ENCODE assay signal across 9 cellular contexts in genomic region chr2:38037757-38038615, GRCh38. TPM values are rescaled to one million over a fixed set of nuclear protein-coding genes. Genes with fewer than 3 reads are reported as not detected.
DNase-seq lines count a peak whose midpoint lies in the region; ATAC-seq and TF ChIP-seq lines count a peak whose summit lies in the region.
"Had no signal": no experiment of that assay in that cellular context is flagged by ENCODE, and none has a peak within 500 bp of the region (broad histone marks: within the 10 kb centered on the region; RNA-seq: fewer than 3 reads in every experiment).

No MANE protein-coding gene starts in this region.

- ATAC-seq in GM18861 (IDR thresholded peaks at IDR 0.05; ENCODE audit: unreplicated experiment) (peak; percentile 61), HG03039 (IDR thresholded peaks at IDR 0.05; ENCODE audit: unreplicated experiment) (peak; percentile 57), gastrocnemius medialis (peak; percentile 81 to 94)
- no peak for ATAC-seq in activated CD8-positive, alpha-beta T cell treated with anti-CD3 and anti-CD28 coated beads, Interleukin-2, amount 10 ng/mL, durations not matched to agents 7 days and 5 days

- intact Hi-C loops in left ventricle myocardium inferior (cut with micrococcal nuclease): no loop called here
- intact Hi-C loops in gastrocnemius medialis (cut with DNase I; ENCODE audit: low total_unique reads): no loop called here

- peak overlapping the region; percentile 20 for H3K4me3 Mint-ChIP-seq in activated CD8-positive, alpha-beta T cell treated with anti-CD3 and anti-CD28 coated beads, Interleukin-2, amount 10 ng/mL, durations not matched to agents 7 days and 5 days

- in situ Hi-C loops in gastrocnemius medialis (cut with MboI; ENCODE audit: low sequenced_read_pairs in 4 of 4): no loop called here

- TF ChIP-seq CTCF in BJ (IDR thresholded peaks at IDR 0.05; ENCODE audit: insufficient read depth, low read depth, low read length) (peak; percentile 63), left ventricle myocardium inferior (IDR thresholded peaks at IDR 0.05; ENCODE audit: borderline replicate concordance) (peak; percentile 47), gastrocnemius medialis (IDR thresholded peaks at IDR 0.05 in 4 of 5, conservative IDR thresholded peaks at IDR 0.05 in 1 of 5) (peak in 1 of 5 experiments; percentile 28)

- H3K4me3 ChIP-seq in BJ (ENCODE audit: low read depth, low read length) (peak overlapping the region; percentile 23), left ventricle myocardium inferior (peak overlapping the region; percentile 55), gastrocnemius medialis (peak overlapping the region; percentile 36 to 67 (median 47))

- TF ChIP-seq POLR2A in gastrocnemius medialis (IDR thresholded peaks at IDR 0.05): no peak

- no peaks in the 10 kb centered on the region for H3K36me3 ChIP-seq in BJ (ENCODE audit: control insufficient read depth, insufficient read depth, low read length)
- H3K36me3 ChIP-seq in left ventricle myocardium inferior: no peaks in the 10 kb centered on the region
- H3K36me3 ChIP-seq in gastrocnemius medialis: no peaks in the 10 kb centered on the region
- H3K36me3 ChIP-seq: neutrophil had no signal

- POLR2A ChIA-PET in BJ (lab: Charles Lee): interaction anchor here (0.6 kb wide), 1 partner anchor 263 kb away, joined by 3 read pairs; no protein-coding TSS in a partner anchor
- POLR2A ChIA-PET in activated CD8-positive, alpha-beta T cell treated with anti-CD3 and anti-CD28 coated beads, Interleukin-2, amount 10 ng/mL, durations not matched to agents 7 days and 5 days (lab: Charles Lee): no interaction called here

- H3K27ac ChIP-seq in left ventricle myocardium inferior (replicated peaks) (peak overlapping the region; percentile 67), gastrocnemius medialis (peak overlapping the region in 3 of 4 donors; percentile 37 to 42 (median 38))
- H3K27ac ChIP-seq: neutrophil had no signal

- CTCF ChIA-PET in BJ (lab: Yijun Ruan, JAX): interaction anchor here (0.9 to 2.0 kb wide), 2 partner anchors 8 to 10 kb away, joined by 3 to 8 read pairs; no protein-coding TSS in a partner anchor
- CTCF ChIA-PET in activated CD8-positive, alpha-beta T cell treated with anti-CD3 and anti-CD28 coated beads, Interleukin-2, amount 10 ng/mL, durations not matched to agents 7 days and 5 days (lab: Charles Lee): interaction anchor here (1.4 kb wide), 1 partner anchor 39 kb away, joined by 3 read pairs; no protein-coding TSS in a partner anchor

- H3K9me3 Mint-ChIP-seq in activated CD8-positive, alpha-beta T cell treated with anti-CD3 and anti-CD28 coated beads, Interleukin-2, amount 10 ng/mL, durations not matched to agents 7 days and 5 days (ENCODE audit: insufficient read depth): no peaks in the 10 kb centered on the region

- H3K36me3 Mint-ChIP-seq in activated CD8-positive, alpha-beta T cell treated with anti-CD3 and anti-CD28 coated beads, Interleukin-2, amount 10 ng/mL, durations not matched to agents 7 days and 5 days (ENCODE audit: low read depth): no peaks in the 10 kb centered on the region

- H3K4me1 ChIP-seq in left ventricle myocardium inferior (peaks cover 14% of the 10 kb centered on the region), gastrocnemius medialis (peaks cover 5% of the 10 kb centered on the region in 2 donors)

- peaks cover 50% of the 10 kb centered on the region for H3K27me3 Mint-ChIP-seq in activated CD8-positive, alpha-beta T cell treated with anti-CD3 and anti-CD28 coated beads, Interleukin-2, amount 10 ng/mL, durations not matched to agents 7 days and 5 days (ENCODE audit: low read depth)

- H3K4me1 Mint-ChIP-seq in activated CD8-positive, alpha-beta T cell treated with anti-CD3 and anti-CD28 coated beads, Interleukin-2, amount 10 ng/mL, durations not matched to agents 7 days and 5 days (ENCODE audit: low read depth): peaks cover 9% of the 10 kb centered on the region

- peaks cover 16% of the 10 kb centered on the region for H3K27me3 ChIP-seq in BJ (ENCODE audit: control insufficient read depth, insufficient read depth, low read length)
- peaks cover 57% of the 10 kb centered on the region for H3K27me3 ChIP-seq in left ventricle myocardium inferior (ENCODE audit: low read depth)
- H3K27me3 ChIP-seq in gastrocnemius medialis: peaks cover 3 to 19% (median 11%) of the 10 kb centered on the region in 3 donors

- DNase-seq in BJ (ENCODE audit: low read depth): peak; percentile 19
- DNase-seq in activated CD8-positive, alpha-beta T cell treated with anti-CD3 and anti-CD28 coated beads, Interleukin-2, amount 10 ng/mL, durations not matched to agents 7 days and 5 days: no peak
- peak; percentile 32 for DNase-seq in left ventricle myocardium inferior
- peak; percentile 36 to 39 for DNase-seq in gastrocnemius medialis
- DNase-seq in SKM-1 treated with dmso at 0.1 percent for 144 hours (lab: John Stamatoyannopoulos, UW; ENCODE audit: unreplicated experiment): no peak
- no peak for DNase-seq in activated CD8-positive, alpha-beta memory T cell treated with anti-CD3 and anti-CD28 coated beads, Interleukin-2, amount 50 U/mL, for 4 hours

- H3K27ac Mint-ChIP-seq in activated CD8-positive, alpha-beta T cell treated with anti-CD3 and anti-CD28 coated beads, Interleukin-2, amount 10 ng/mL, durations not matched to agents 7 days and 5 days: no peak overlapping the region

- H3K9me3 ChIP-seq in left ventricle myocardium inferior (replicated peaks) (peaks cover 10% of the 10 kb centered on the region), gastrocnemius medialis (no peaks in the 10 kb centered on the region)
- H3K9me3 ChIP-seq: neutrophil had no signal

RNA-seq across cellular contexts. Expression of gene CYP1B1, which starts 38.0 kb away (rescaled TPM):
- polyA plus RNA-seq in BJ (2011; rRNA removed): 1.4 and 1.8 TPM in 2 replicates
- 3.0 and 3.3 TPM in 2 replicates for polyA minus RNA-seq in BJ (2011; rRNA and poly(A)+ RNA removed)
- total RNA-seq in activated CD8-positive, alpha-beta T cell treated with anti-CD3 and anti-CD28 coated beads, Interleukin-2, amount 10 ng/mL, durations not matched to agents 7 days and 5 days: 1 to 10 TPM; 1.9 to 2.3 TPM
- total RNA-seq in left ventricle myocardium inferior: 17.7 TPM
- total RNA-seq in gastrocnemius medialis: 10 to 100 TPM in 2 of 4 donors, 1 to 10 TPM in 2; 2.5 to 29.1 (median 9.7) TPM

Comparison
In these comparisons a context has a peak if more than half of its experiments do, and no peak if none do; other contexts are left out.
1. DNase-seq: peak in BJ (single experiment), left ventricle myocardium inferior (single experiment) and gastrocnemius medialis (2 of 2); none in activated CD8-positive, alpha-beta T cell treated with anti-CD3 and anti-CD28 coated beads, Interleukin-2, amount 10 ng/mL, durations not matched to agents 7 days and 5 days (single experiment), SKM-1 treated with dmso at 0.1 percent for 144 hours (single experiment) and activated CD8-positive, alpha-beta memory T cell treated with anti-CD3 and anti-CD28 coated beads, Interleukin-2, amount 50 U/mL, for 4 hours (single experiment).
2. Peak in every context shown above with its lines, with median percentiles within 50 percentile points of each other: H3K4me3 ChIP-seq.